Comparison of ENCODE assay signal across 13 cellular contexts in genomic region chrX:19867411-19867732, GRCh38. TPM values are rescaled to one million over a fixed set of nuclear protein-coding genes. Genes with fewer than 3 reads are reported as not detected.
A peak's percentile ranks its signal among the peaks of the same experiment; 100 is the strongest.
DNase-seq lines count a peak whose midpoint lies in the region; ATAC-seq, FAIRE-seq and TF ChIP-seq lines count a peak whose summit lies in the region.
"Had no signal": no experiment of that assay in that cellular context is flagged by ENCODE, and none has a peak within 500 bp of the region (broad histone marks: within the 10 kb centered on the region; RNA-seq: fewer than 3 reads in every experiment).

No MANE protein-coding gene starts in this region.

- H3K4me1 ChIP-seq in CD4-positive, CD25-positive, alpha-beta regulatory T cell (ENCODE audit: control insufficient read depth, insufficient read depth, low read length, poor library complexity, severe bottlenecking) = peaks cover 19% of the 10 kb centered on the region
- H3K4me1 ChIP-seq in GM12878 (ENCODE audit: control insufficient read depth, insufficient read depth, low read length) = peaks cover 66% of the 10 kb centered on the region

- POLR2A ChIA-PET in GM12878 (lab: Charles Lee) = interaction anchor here (0.8 to 1.7 kb wide), 3 partner anchors 9 to 17 kb away, joined by 3 to 7 read pairs (median 4); no protein-coding TSS in a partner anchor

- peak overlapping the region; percentile 47; the same call in 1 of the 2 replicates for H3K9ac ChIP-seq in GM12878 (ENCODE audit: control insufficient read depth, insufficient read depth, low read length)

- CTCF ChIA-PET in GM12878 (lab: Yijun Ruan, JAX) = interaction anchor here (1.0 kb wide), 1 partner anchor 119 kb away, joined by 4 read pairs; no protein-coding TSS in a partner anchor

- H3K36me3 Mint-ChIP-seq in CD4-positive, CD25-positive, alpha-beta regulatory T cell = peaks cover 3% of the 10 kb centered on the region
- H3K36me3 Mint-ChIP-seq: brain had no signal

- H3K27ac Mint-ChIP-seq in CD4-positive, CD25-positive, alpha-beta regulatory T cell = peak overlapping the region in 2 of 3 donors; percentile 27 to 52

- RAD21 ChIA-PET in GM12878 (lab: Charles Lee; ENCODE audit: unreplicated experiment) = interaction anchor here (1.1 to 1.3 kb wide), 3 partner anchors 10 to 16 kb away, joined by 3 to 6 read pairs (median 4); no protein-coding TSS in a partner anchor

- H3K9me3 ChIP-seq in CD4-positive, CD25-positive, alpha-beta regulatory T cell (ENCODE audit: control insufficient read depth in 2 of 2, low read length in 2 of 2) = no peaks in the 10 kb centered on the region
- H3K9me3 ChIP-seq in GM12878 (replicated peaks; ENCODE audit: control insufficient read depth, insufficient read depth, low read length) = no peaks in the 10 kb centered on the region; the same call in 2 of the 3 replicates
- H3K9me3 ChIP-seq: esophagus squamous epithelium had no signal

- peaks cover 96% of the 10 kb centered on the region for H3K79me2 ChIP-seq in GM12878 (ENCODE audit: control insufficient read depth, insufficient read depth, low read length)

- TF ChIP-seq EP300 in GM12878 (IDR thresholded peaks at IDR 0.05; ENCODE audit: borderline replicate concordance in 1 of 2, control insufficient read depth in 1 of 2, low read depth in 2 of 2, low read length in 2 of 2) = no peak

- no peak for ATAC-seq in CD4-positive, CD25-positive, alpha-beta regulatory T cell (ENCODE audit: low read depth in 2 of 2)
- ATAC-seq in GM12878 = no peak
- ATAC-seq in activated CD4-positive, CD25-positive, alpha-beta regulatory T cell treated with anti-CD3 and anti-CD28 coated beads, Interleukin-2, amount 50 U/mL, for 24 hours = no peak

- DNase-seq in CD4-positive, CD25-positive, alpha-beta regulatory T cell = no peak
- DNase-seq in HT1080 (ENCODE audit: low read depth) (peak; percentile 39), GM12878 (ENCODE audit: low read depth, low spot score) (no peak), myocyte (ENCODE audit: low read depth) (peak; percentile 35), NCI-H146 (lab: John Stamatoyannopoulos, UW) (no peak), mucosa of gallbladder (ENCODE audit: low spot score) (no peak), GM19240 (ENCODE audit: insufficient read length, low spot score) (no peak)
- DNase-seq: DMS 273 treated with DMSO at 0.1 percent for 48 hours, esophagus squamous epithelium, NCI-H526 had no signal

- H3K27me3 ChIP-seq in CD4-positive, CD25-positive, alpha-beta regulatory T cell (ENCODE audit: control insufficient read depth, insufficient read depth, low read length) = no peaks in the 10 kb centered on the region
- no peaks in the 10 kb centered on the region for H3K27me3 ChIP-seq in GM12878 (replicated peaks in 1 of 2; ENCODE audit: control insufficient read depth in 2 of 2, insufficient read depth in 2 of 2, low read length in 1 of 2)
- H3K27me3 ChIP-seq: esophagus squamous epithelium had no signal

- SMC1A ChIA-PET in GM12878 (lab: Charles Lee; ENCODE audit: uncharacterized antibody, unreplicated experiment) = interaction anchor here (0.9 to 1.4 kb wide), 3 partner anchors 9 to 18 kb away, joined by 3 to 5 read pairs (median 3); no protein-coding TSS in a partner anchor

- intact Hi-C loops in GM12878 (cut with micrococcal nuclease; ENCODE audit: unreplicated experiment) = no loop called here

- H3K27ac ChIP-seq in CD4-positive, CD25-positive, alpha-beta regulatory T cell (ENCODE audit: insufficient read depth, low read length, poor library complexity, severe bottlenecking) = no peak overlapping the region
- peak overlapping the region; percentile 93 for H3K27ac ChIP-seq in GM12878 (ENCODE audit: control insufficient read depth, insufficient read depth)

- H2AFZ ChIP-seq in GM12878 (ENCODE audit: control insufficient read depth, low read depth, low read length) = no peak overlapping the region

- peaks cover 9 to 63% (median 35%) of the 10 kb centered on the region in 4 donors for H3K4me1 Mint-ChIP-seq in CD4-positive, CD25-positive, alpha-beta regulatory T cell

- TF ChIP-seq CTCF in GM12878 (IDR thresholded peaks at IDR 0.05 in 2 of 3, conservative IDR thresholded peaks at IDR 0.05 in 1 of 3; ENCODE audit: control insufficient read depth in 2 of 3, extremely low read depth in 1 of 3, insufficient read depth in 1 of 3, low read depth in 3 of 3, low read length in 3 of 3) = no peak

- H3K9me3 Mint-ChIP-seq in CD4-positive, CD25-positive, alpha-beta regulatory T cell = no peaks in the 10 kb centered on the region

- no peaks in the 10 kb centered on the region for H4K20me1 ChIP-seq in GM12878 (ENCODE audit: control insufficient read depth, insufficient read depth)

- TF ChIP-seq POLR2A in GM12878 (IDR thresholded peaks at IDR 0.05; ENCODE audit: low read depth, low read length) = no peak

- H3K4me3 Mint-ChIP-seq in CD4-positive, CD25-positive, alpha-beta regulatory T cell = peak overlapping the region in 1 of 4 donors; percentile 22
- H3K4me3 Mint-ChIP-seq: brain had no signal

- BruUV-seq in GM12878 (replicated peaks; lab: Mats Ljungman, UMichigan) = no TSS peak

- in situ Hi-C loops in GM12878 (cut with MboI) = loop anchor here (10.0 kb wide), 1 partner anchor 1013 kb away; no protein-coding TSS in a partner anchor

- no peak for TF ChIP-seq RAD21 in GM12878 (IDR thresholded peaks at IDR 0.05; ENCODE audit: insufficient read depth, low read depth, low read length)

- no peaks in the 10 kb centered on the region for H3K36me3 ChIP-seq in CD4-positive, CD25-positive, alpha-beta regulatory T cell (ENCODE audit: control insufficient read depth, insufficient read depth, low read length)
- no peaks in the 10 kb centered on the region; a peak in 2 of 4 replicates for H3K36me3 ChIP-seq in GM12878 (ENCODE audit: control insufficient read depth in 2 of 2, insufficient read depth in 2 of 2, low read length in 1 of 2)
- H3K36me3 ChIP-seq: esophagus squamous epithelium had no signal

- no peaks in the 10 kb centered on the region for H3K27me3 Mint-ChIP-seq in CD4-positive, CD25-positive, alpha-beta regulatory T cell

- H3K4me2 ChIP-seq in GM12878 (ENCODE audit: control insufficient read depth, insufficient read depth) = peak overlapping the region; percentile 26

- no peak for FAIRE-seq in GM12878 (lab: Jason Lieb, UNC)

- no peak overlapping the region for H3K4me3 ChIP-seq in CD4-positive, CD25-positive, alpha-beta regulatory T cell (ENCODE audit: low read depth, low read length)
- 0 out of 2 replicates have a peak overlapping the region, but pooled peaks have one; percentile 34 for H3K4me3 ChIP-seq in GM12878
- H3K4me3 ChIP-seq: esophagus squamous epithelium, skin epidermis had no signal

- 7% methylated on average over 3 of the region's 3 CpGs for WGBS in GM12878 (ENCODE audit: insufficient coverage, insufficient replicate concordance, low lambda C conversion rate, missing lambda C conversion rate)

TF ChIP-seq in GM12878, 131 proteins besides CTCF, POLR2A, EP300 and RAD21:
- TF ChIP-seq BCLAF1 (IDR thresholded peaks at IDR 0.05) = no peak
- TF ChIP-seq IKZF1 (conservative IDR thresholded peaks at IDR 0.05) = 0 out of 2 replicates have a peak, but pooled peaks have one; percentile 5
- no peak for TF ChIP-seq ZNF622 (IDR thresholded peaks at IDR 0.05)
- no peak for TF ChIP-seq POU2F2 (IDR thresholded peaks at IDR 0.05; ENCODE audit: borderline replicate concordance, low read depth, low read length)
- no peak for TF ChIP-seq FOXM1 (IDR thresholded peaks at IDR 0.05; ENCODE audit: low read depth, low read length)
- no peak for TF ChIP-seq ZBED1 (IDR thresholded peaks at IDR 0.05; ENCODE audit: borderline replicate concordance)

RNA-seq across cellular contexts. Expression of gene SH3KBP1, which starts 20.0 kb away (rescaled TPM):
- total RNA-seq in CD4-positive, CD25-positive, alpha-beta regulatory T cell = 169 TPM
- polyA plus RNA-seq in CD4-positive, CD25-positive, alpha-beta regulatory T cell = 100 to 1,000 TPM; 161 to 185 (median 176) TPM
- 55.0 and 62.4 TPM in 2 replicates for total RNA-seq in HT1080 (2014; rRNA removed; shearing (Covaris generic))
- polyA plus RNA-seq in HT1080 (2015; cell fraction: cytosol; rRNA removed) = 122 and 137 TPM in 2 replicates
- 123 and 131 TPM in 2 replicates for polyA plus RNA-seq in HT1080 (2015; cell fraction: nucleus; rRNA removed)
- total RNA-seq in GM12878 (2013; cell fraction: nucleolus; rRNA removed) = 127 and 135 TPM in 2 replicates
- 62.9 and 64.1 TPM in 2 replicates for total RNA-seq in GM12878 (2014; rRNA removed)
- total RNA-seq in GM12878 (2014; rRNA removed; fragmentation: Illumina TruSeq; extraction: Trizol) = 93.8 and 97.0 TPM in 2 replicates
- 133 and 147 TPM in 2 replicates for total RNA-seq in GM12878 (2021)
- polyA plus RNA-seq in GM12878 (2011; ENCODE audit: low read depth) = 47.8 TPM
- polyA plus RNA-seq in GM12878 (2011; rRNA removed) = 196 and 229 TPM in 2 replicates
- polyA plus RNA-seq in GM12878 (2011; cell fraction: cytosol; rRNA removed) = 102 and 107 TPM in 2 replicates
- 109 and 117 TPM in 2 replicates for polyA plus RNA-seq in GM12878 (2011; cell fraction: nucleus; rRNA removed)
- polyA plus RNA-seq in GM12878 (2012) = 97.8 and 124 TPM in 2 replicates
- 138 and 150 TPM in 2 replicates for polyA plus RNA-seq in GM12878 (2014; fragmentation: Illumina TruSeq; extraction: Trizol)
- 10 to 100 TPM; 19.4 to 29.4 TPM for polyA plus RNA-seq in GM12878 (2014; fragmentation: Nextera tagmentation; extraction: Ambion mirVana)
- 77.0 and 88.7 TPM in 2 replicates for polyA plus RNA-seq in GM12878 (2014; rRNA removed)
- polyA plus RNA-seq in GM12878 (2016; fragmentation: Nextera tagmentation; extraction: Ambion mirVana) = 100 to 1,000 TPM; 202 to 208 TPM
- polyA minus RNA-seq in GM12878 (2011; rRNA and poly(A)+ RNA removed) = 189 and 277 TPM in 2 replicates
- polyA minus RNA-seq in GM12878 (2011; cell fraction: cytosol; rRNA and poly(A)+ RNA removed) = 51.5 and 57.2 TPM in 2 replicates
- 31.6 and 79.4 TPM in 2 replicates for polyA minus RNA-seq in GM12878 (2011; cell fraction: nucleus; rRNA and poly(A)+ RNA removed)
- 25.6 and 31.8 TPM in 2 replicates for total RNA-seq in myocyte
- polyA plus RNA-seq in myocyte (2012) = 34.4 TPM
- 29.1 TPM for total RNA-seq in mucosa of gallbladder

Comparison
In these comparisons a context has a peak if more than half of its experiments do, and no peak if none do; other contexts are left out.
1. DNase-seq: peak in HT1080 (single experiment) and myocyte (single experiment); none in CD4-positive, CD25-positive, alpha-beta regulatory T cell (0 of 3), GM12878 (single experiment), NCI-H146 (single experiment), mucosa of gallbladder (single experiment) and GM19240 (single experiment).